Comparison of ENCODE assay signal across 9 cellular contexts in genomic region chr2:208101716-208102631, GRCh38. TPM values are rescaled to one million over a fixed set of nuclear protein-coding genes. Genes with fewer than 3 reads are reported as not detected.
DNase-seq lines count a peak whose midpoint lies in the region; ATAC-seq, FAIRE-seq and TF ChIP-seq lines count a peak whose summit lies in the region.
"Had no signal": no experiment of that assay in that cellular context is flagged by ENCODE, and none has a peak within 500 bp of the region (broad histone marks: within the 10 kb centered on the region; RNA-seq: fewer than 3 reads in every experiment).

No MANE protein-coding gene starts in this region.

- ATAC-seq in activated T-cell treated with anti-CD3 and anti-CD28 coated beads, Interleukin-2, amount 50 U/mL, for 72 hours (replicated peaks in 1 of 2): no peak
- ATAC-seq in HG03457 (IDR thresholded peaks at IDR 0.05; ENCODE audit: unreplicated experiment): no peak

- H2BK12ac ChIP-seq in H1 (ENCODE audit: low read depth, low read length): no peak overlapping the region

- H3K27ac ChIP-seq in H1 (ENCODE audit: low read depth, low read length) (no peak overlapping the region), thyroid gland (no peak overlapping the region)

- no peaks in the 10 kb centered on the region for H3K79me2 ChIP-seq in H1 (ENCODE audit: control insufficient read depth in 1 of 2, insufficient read depth in 2 of 2, low read length in 2 of 2)

- peak overlapping the region; percentile 44 for H4K91ac ChIP-seq in H1 (replicated peaks; ENCODE audit: insufficient read length, low read length)

- no peaks in the 10 kb centered on the region for H4K20me1 ChIP-seq in H1 (replicated peaks in 1 of 2; ENCODE audit: control insufficient read depth in 1 of 2, insufficient read depth in 2 of 2, low read length in 2 of 2)

- no peak overlapping the region for H2BK120ac ChIP-seq in H1 (replicated peaks; ENCODE audit: low read depth, low read length)

- no peak overlapping the region for H2AFZ ChIP-seq in H1 (ENCODE audit: low read length)

- no peak for TF ChIP-seq EP300 in H1 (IDR thresholded peaks at IDR 0.05; ENCODE audit: borderline replicate concordance in 1 of 2, low read depth in 2 of 2, low read length in 2 of 2)

- no peak overlapping the region for H3K4me3 Mint-ChIP-seq in activated T-cell treated with anti-CD3 and anti-CD28 coated beads, Interleukin-2, amount 50 U/mL, for 72 hours

- no peak overlapping the region for H3K4me2 ChIP-seq in H1 (ENCODE audit: insufficient read depth in 1 of 2, low read depth in 2 of 2, low read length in 2 of 2)

- no peak overlapping the region for H3K14ac ChIP-seq in H1 (ENCODE audit: insufficient read length)

- intact Hi-C loops in thyroid gland (cut with DNase I): no loop called here

- TF ChIP-seq POLR2A in H1 (IDR thresholded peaks at IDR 0.05; ENCODE audit: control extremely low read depth in 1 of 2, low read depth in 2 of 2, low read length in 2 of 2): no peak
- no peak for TF ChIP-seq POLR2A in thyroid gland (IDR thresholded peaks at IDR 0.05)

- H3K18ac ChIP-seq in H1 (ENCODE audit: extremely low read depth, low read length): no peak overlapping the region

- CTCF ChIA-PET in H1 (lab: Charles Lee; ENCODE audit: partially characterized antibody): interaction anchor here (0.9 to 4.6 kb wide), 35 partner anchors 10 to 199 kb away, joined by 3 to 38 read pairs (median 5); partner anchors contain the start of genes C2orf80, CRYGB, CRYGC and CRYGD

- TF ChIP-seq CTCF in H1 (IDR thresholded peaks at IDR 0.05; ENCODE audit: control extremely low read depth in 1 of 3, insufficient read depth in 1 of 3, low read depth in 1 of 3, low read length in 3 of 3) (peak in 2 of 3 experiments; percentile 53 to 59; a peak in 2 of 4 replicates), thyroid gland (IDR thresholded peaks at IDR 0.05) (no peak)

- H3K23me2 ChIP-seq in H1 (ENCODE audit: low read depth, low read length): no peaks in the 10 kb centered on the region

- peak; percentile 83 to 84 for TF ChIP-seq RAD21 in H1 (IDR thresholded peaks at IDR 0.05 in 1 of 2, conservative IDR thresholded peaks at IDR 0.05 in 1 of 2; ENCODE audit: low read depth in 2 of 2, low read length in 2 of 2)

- H3K4ac ChIP-seq in H1 (replicated peaks; ENCODE audit: insufficient read length, low read depth, low read length): peak overlapping the region; percentile 19

- H3K4me1 Mint-ChIP-seq in activated T-cell treated with anti-CD3 and anti-CD28 coated beads, Interleukin-2, amount 50 U/mL, for 72 hours (ENCODE audit: low read depth): peaks cover 15% of the 10 kb centered on the region

- no peak overlapping the region for H2BK20ac ChIP-seq in H1 (ENCODE audit: low read length)

- no peaks in the 10 kb centered on the region for H3K36me3 Mint-ChIP-seq in activated T-cell treated with anti-CD3 and anti-CD28 coated beads, Interleukin-2, amount 50 U/mL, for 72 hours (ENCODE audit: insufficient read depth in 2 of 2)

- H3K4me1 ChIP-seq in H1 (replicated peaks in 1 of 4; ENCODE audit: control insufficient read depth in 3 of 4, insufficient read depth in 4 of 4, low read length in 3 of 4): peaks cover 2 to 6% (median 2%) of the 10 kb centered on the region in 4 experiments; a peak in 4 of 7 replicates
- no peaks in the 10 kb centered on the region for H3K4me1 ChIP-seq in thyroid gland

- no peaks in the 10 kb centered on the region for H3K79me1 ChIP-seq in H1 (ENCODE audit: low read depth, low read length)

- H2BK5ac ChIP-seq in H1 (ENCODE audit: low read depth, low read length): no peak overlapping the region

- no peaks in the 10 kb centered on the region for H3K9me3 ChIP-seq in H1 (ENCODE audit: insufficient read depth in 2 of 2, low read depth in 1 of 2, low read length in 1 of 2)
- no peaks in the 10 kb centered on the region for H3K9me3 ChIP-seq in thyroid gland

- H2AK5ac ChIP-seq in H1 (ENCODE audit: low read depth, low read length): no peak overlapping the region

- no peak overlapping the region for H4K5ac ChIP-seq in H1 (ENCODE audit: insufficient read length, low read depth, low read length)

- peak overlapping the region; percentile 58 for H3K27ac Mint-ChIP-seq in activated T-cell treated with anti-CD3 and anti-CD28 coated beads, Interleukin-2, amount 50 U/mL, for 72 hours

- 67% methylated on average over 10 of the region's 10 CpGs; no CpG with 5 or more reads in 1 of the 2 experiments for whole genome bisulfite sequencing in H1 (ENCODE audit: extremely low coverage in 1 of 2, insufficient coverage in 1 of 2, insufficient read length in 1 of 2, insufficient replicate concordance in 2 of 2, low coverage in 1 of 2, low lambda C conversion rate in 2 of 2, missing lambda C conversion rate in 1 of 2), 2 experiments
- WGBS in thyroid gland, 2 donors: 49 to 55% methylated on average over 10 of the region's 10 CpGs

- H3K23ac ChIP-seq in H1 (ENCODE audit: insufficient read length): no peak overlapping the region

- no peak overlapping the region for H3K4me3 ChIP-seq in H1 (ENCODE audit: extremely low read depth in 1 of 4, insufficient read depth in 2 of 4, low read depth in 3 of 4, low read length in 4 of 4)
- H3K4me3 ChIP-seq in thyroid gland (replicated peaks in 1 of 3): no peak overlapping the region

- H3K9me3 Mint-ChIP-seq in activated T-cell treated with anti-CD3 and anti-CD28 coated beads, Interleukin-2, amount 50 U/mL, for 72 hours: no peaks in the 10 kb centered on the region

- POLR2A ChIA-PET in H1 (lab: Charles Lee; ENCODE audit: partially characterized antibody): interaction anchor here (0.6 to 1.9 kb wide), 3 partner anchors 11 to 1262 kb away, joined by 3 to 11 read pairs (median 3); partner anchors contain the start of gene IDH1

- no peak for DNase-seq in activated T-cell treated with anti-CD3 and anti-CD28 coated beads, Interleukin-2, amount 50 U/mL, for 72 hours
- no peak for DNase-seq in activated T-cell treated with anti-CD3 and anti-CD28 coated beads for 4 hours
- peak; percentile 29 for DNase-seq in NCI-H345 (lab: John Stamatoyannopoulos, UW)
- peak in 1 of 2 experiments; percentile 42 for DNase-seq in H1 (ENCODE audit: low read depth in 1 of 2, low spot score in 2 of 2)
- peak; percentile 56 for DNase-seq in retina
- DNase-seq in cerebellar nuclear complex (lab: John Stamatoyannopoulos, UW): no peak
- no peak for DNase-seq in thyroid gland

- FAIRE-seq in H1 (lab: Jason Lieb, UNC): peak; percentile 78

- H4K8ac ChIP-seq in H1 (ENCODE audit: extremely low read depth, insufficient read depth, low read length): no peak overlapping the region

- no peak overlapping the region for H3K56ac ChIP-seq in H1 (replicated peaks; ENCODE audit: insufficient read length, low read depth, low read length)

- H3K27me3 ChIP-seq in H1 (replicated peaks in 1 of 4; ENCODE audit: control insufficient read depth in 3 of 4, extremely low read depth in 1 of 4, insufficient read depth in 3 of 4, low read length in 3 of 4) (no peaks in the 10 kb centered on the region; a peak in 1 of 7 replicates), thyroid gland (no peaks in the 10 kb centered on the region)

- H3K27me3 Mint-ChIP-seq in activated T-cell treated with anti-CD3 and anti-CD28 coated beads, Interleukin-2, amount 50 U/mL, for 72 hours (ENCODE audit: low read depth): no peaks in the 10 kb centered on the region

- no peak overlapping the region for H2BK15ac ChIP-seq in H1 (ENCODE audit: low read length)

- no peak overlapping the region for H3K9ac ChIP-seq in H1 (replicated peaks in 1 of 4; ENCODE audit: extremely low read depth in 1 of 4, low read depth in 3 of 4, low read length in 3 of 4)

- H3K36me3 ChIP-seq in H1 (ENCODE audit: control insufficient read depth in 2 of 4, insufficient read depth in 4 of 4, low read length in 3 of 4) (no peaks in the 10 kb centered on the region), thyroid gland (no peaks in the 10 kb centered on the region)

TF ChIP-seq in H1, 55 proteins besides CTCF, POLR2A, EP300 and RAD21 (continues in another document):
- TF ChIP-seq BRCA1 (IDR thresholded peaks at IDR 0.05; ENCODE audit: low read depth, low read length): no peak
- TF ChIP-seq MAX (IDR thresholded peaks at IDR 0.05): no peak

RNA-seq across cellular contexts. Expression of gene CRYGD, which starts 22.4 kb away (rescaled TPM):
- not detected for total RNA-seq in activated T-cell treated with anti-CD3 and anti-CD28 coated beads, Interleukin-2, amount 50 U/mL, for 72 hours
- total RNA-seq in H1 (2021; fragmentation: NEBNext Ultra II Directional; extraction: Animal tissue kit (Norgen Biotek cat#: 25700)): 0.98 and 2.9 TPM in 2 replicates
- 6.0 and 7.1 TPM in 2 replicates for polyA plus RNA-seq in H1 (2011; rRNA removed)
- polyA plus RNA-seq in H1 (2011; cell fraction: cytosol; rRNA removed): 4.6 TPM
- polyA plus RNA-seq in H1 (2011; cell fraction: nucleus; rRNA removed): 11.6 TPM
- polyA plus RNA-seq in H1 (2012, experiment 1 of 2): 3.8 to 8.8 TPM (median 6.2 TPM) in 4 replicates
- 12.4 TPM for polyA plus RNA-seq in H1 (2012, experiment 2 of 2)
- polyA plus RNA-seq in H1 (2013, experiment 1 of 2): 1.3 TPM
- 1.7 TPM for polyA plus RNA-seq in H1 (2013, experiment 2 of 2)
- polyA minus RNA-seq in H1 (2011; rRNA and poly(A)+ RNA removed): 0.38 and 1.2 TPM in 2 replicates
- polyA minus RNA-seq in H1 (2011; cell fraction: cytosol; rRNA and poly(A)+ RNA removed): not detected
- polyA minus RNA-seq in H1 (2011; cell fraction: nucleus; rRNA and poly(A)+ RNA removed): 1.6 TPM
- not detected for total RNA-seq in thyroid gland
- total RNA-seq: glomerular endothelial cell had no signal

RNA-seq across cellular contexts. Expression of gene CRYGC, which starts 27.7 kb away (rescaled TPM):
- not detected for total RNA-seq in activated T-cell treated with anti-CD3 and anti-CD28 coated beads, Interleukin-2, amount 50 U/mL, for 72 hours
- total RNA-seq in H1 (2021; fragmentation: NEBNext Ultra II Directional; extraction: Animal tissue kit (Norgen Biotek cat#: 25700)): not detected in 2 replicates
- not detected in 2 replicates for polyA plus RNA-seq in H1 (2011; rRNA removed)
- not detected for polyA plus RNA-seq in H1 (2011; cell fraction: cytosol; rRNA removed)
- polyA plus RNA-seq in H1 (2011; cell fraction: nucleus; rRNA removed): not detected
- not detected in 4 replicates for polyA plus RNA-seq in H1 (2012, experiment 1 of 2)
- not detected for polyA plus RNA-seq in H1 (2012, experiment 2 of 2)
- polyA plus RNA-seq in H1 (2013, experiment 1 of 2): not detected
- not detected for polyA plus RNA-seq in H1 (2013, experiment 2 of 2)
- polyA minus RNA-seq in H1 (2011; rRNA and poly(A)+ RNA removed): not detected in 2 replicates
- not detected for polyA minus RNA-seq in H1 (2011; cell fraction: cytosol; rRNA and poly(A)+ RNA removed)
- polyA minus RNA-seq in H1 (2011; cell fraction: nucleus; rRNA and poly(A)+ RNA removed): not detected
- not detected for total RNA-seq in thyroid gland
- total RNA-seq: glomerular endothelial cell had no signal

RNA-seq across cellular contexts. Expression of gene CRYGB, which starts 44.0 kb away (rescaled TPM):
- not detected for total RNA-seq in activated T-cell treated with anti-CD3 and anti-CD28 coated beads, Interleukin-2, amount 50 U/mL, for 72 hours
- total RNA-seq in H1 (2021; fragmentation: NEBNext Ultra II Directional; extraction: Animal tissue kit (Norgen Biotek cat#: 25700)): not detected in 2 replicates
- 0.30 and 0.38 TPM in 2 replicates for polyA plus RNA-seq in H1 (2011; rRNA removed)
- 0.21 TPM for polyA plus RNA-seq in H1 (2011; cell fraction: cytosol; rRNA removed)
- not detected for polyA plus RNA-seq in H1 (2011; cell fraction: nucleus; rRNA removed)
- 0.33 TPM in 1 of 4 replicates, not detected in the others for polyA plus RNA-seq in H1 (2012, experiment 1 of 2)
- not detected for polyA plus RNA-seq in H1 (2012, experiment 2 of 2)
- polyA plus RNA-seq in H1 (2013, experiment 1 of 2): 0.22 TPM
- polyA plus RNA-seq in H1 (2013, experiment 2 of 2): 0.77 TPM
- not detected in 2 replicates for polyA minus RNA-seq in H1 (2011; rRNA and poly(A)+ RNA removed)
- polyA minus RNA-seq in H1 (2011; cell fraction: cytosol; rRNA and poly(A)+ RNA removed): not detected
- polyA minus RNA-seq in H1 (2011; cell fraction: nucleus; rRNA and poly(A)+ RNA removed): not detected
- total RNA-seq in thyroid gland: not detected
- total RNA-seq: glomerular endothelial cell had no signal

Comparison
In these comparisons a context has a peak if more than half of its experiments do, and no peak if none do; other contexts are left out.
1. DNase-seq: peak in NCI-H345 (single experiment) and retina (single experiment); none in activated T-cell treated with anti-CD3 and anti-CD28 coated beads, Interleukin-2, amount 50 U/mL, for 72 hours (0 of 2), activated T-cell treated with anti-CD3 and anti-CD28 coated beads for 4 hours (single experiment), cerebellar nuclear complex (0 of 2) and thyroid gland (0 of 2).
2. CTCF ChIP-seq: peak in H1 (2 of 3); none in thyroid gland (0 of 6).